ENCODE assay signal across 10 cellular contexts in the genomic region with DNA sequence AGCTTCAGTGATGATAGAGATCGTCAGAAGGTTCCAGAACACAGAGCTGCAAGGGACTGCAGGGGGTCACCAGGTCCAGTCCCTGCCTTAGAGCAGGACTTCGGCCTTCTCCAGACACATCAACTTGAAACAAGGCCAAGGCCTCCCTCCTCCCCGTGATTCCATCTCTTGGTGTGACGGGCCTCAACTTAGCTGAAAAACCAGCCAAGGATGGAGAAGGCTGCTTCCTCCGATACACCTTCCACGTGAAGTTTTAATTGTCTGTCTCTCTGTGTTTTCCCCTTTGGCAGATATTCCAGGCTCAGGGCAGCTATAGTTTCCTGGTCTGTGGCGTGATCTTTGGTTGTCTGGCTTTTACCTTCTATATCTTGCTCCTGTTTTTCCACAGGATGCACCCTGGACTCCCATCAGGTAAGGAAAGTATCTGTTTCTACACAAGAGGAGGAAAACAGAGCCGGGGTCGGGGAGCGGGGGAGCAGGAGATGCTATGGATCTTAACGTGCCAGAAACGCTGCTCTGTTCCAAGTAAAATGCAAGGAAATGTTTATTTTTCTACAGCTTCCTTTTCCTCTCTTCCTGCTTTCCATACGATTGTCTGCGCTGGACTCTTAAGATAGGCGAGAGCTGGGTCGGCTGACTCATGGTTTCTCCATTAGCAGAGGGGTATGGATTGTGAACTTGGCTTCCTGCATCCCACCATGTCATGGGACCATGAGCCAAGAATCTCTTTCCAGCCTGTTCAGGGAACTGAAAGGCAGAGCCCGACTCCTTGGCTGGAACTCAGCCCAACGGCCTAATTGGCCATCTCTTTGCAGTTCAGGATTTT. TPM values are rescaled to one million over a fixed set of nuclear protein-coding genes. Genes with fewer than 3 reads are reported as not detected.
A peak's percentile ranks its signal among the peaks of the same experiment; 100 is the strongest.
DNase-seq lines count a peak whose midpoint lies in the region; ATAC-seq and TF ChIP-seq lines count a peak whose summit lies in the region.
"Had no signal": no experiment of that assay in that cellular context is flagged by ENCODE, and none has a peak within 500 bp of the region (broad histone marks: within the 10 kb centered on the region; RNA-seq: fewer than 3 reads in every experiment).

No MANE protein-coding gene starts in this region.

- ATAC-seq in mucosa of descending colon (peak; percentile 70), HG03139 (IDR thresholded peaks at IDR 0.05; ENCODE audit: unreplicated experiment) (no peak)

- H3K4me3 ChIP-seq in esophagus (ENCODE audit: low read depth in 1 of 2, low read length in 2 of 2) (no peak overlapping the region), mucosa of descending colon (no peak overlapping the region)
- H3K4me3 ChIP-seq: BLaER1 had no signal

- H3K9me3 ChIP-seq in esophagus (ENCODE audit: control insufficient read depth in 2 of 2, insufficient read depth in 1 of 2, low read depth in 1 of 2, low read length in 1 of 2): no peaks in the 10 kb centered on the region
- H3K9me3 ChIP-seq in mucosa of descending colon: no peaks in the 10 kb centered on the region
- H3K9me3 ChIP-seq: BLaER1 had no signal

- no peak for TF ChIP-seq CTCF in mucosa of descending colon (IDR thresholded peaks at IDR 0.05)

- 29 to 47% methylated on average over 18 of the region's 18 CpGs for WGBS in esophagus, 2 donors

- H3K36me3 ChIP-seq in esophagus (ENCODE audit: control insufficient read depth in 2 of 2, insufficient read depth in 2 of 2, low read length in 1 of 2) (peaks cover 0 to 1% of the 10 kb centered on the region in 2 donors), mucosa of descending colon (ENCODE audit: low read depth) (no peaks in the 10 kb centered on the region)

- H3K4me1 ChIP-seq in esophagus (ENCODE audit: control insufficient read depth in 2 of 2, insufficient read depth in 2 of 2, low read length in 1 of 2): peaks cover 4 to 7% of the 10 kb centered on the region in 2 donors
- H3K4me1 ChIP-seq in mucosa of descending colon (ENCODE audit: low read depth): no peaks in the 10 kb centered on the region

- peak overlapping the region; percentile 80 to 88 for H3K27ac ChIP-seq in esophagus (ENCODE audit: low read depth in 2 of 2, low read length in 1 of 2)
- H3K27ac ChIP-seq: BLaER1 had no signal

- no peaks in the 10 kb centered on the region for H3K27me3 ChIP-seq in esophagus (ENCODE audit: control insufficient read depth in 1 of 2, insufficient read depth in 2 of 2, low read length in 2 of 2)
- H3K27me3 ChIP-seq: BLaER1 had no signal

- intact Hi-C loops in mucosa of descending colon (cut with DNase I, micrococcal nuclease): no loop called here

- peak; percentile 34 for DNase-seq in activated effector memory CD4-positive, alpha-beta T cell treated with anti-CD3 and anti-CD28 coated beads, Interleukin-2, amount 50 U/mL, for 16 hours
- DNase-seq in activated effector memory CD4-positive, alpha-beta T cell treated with Interleukin-2 at 50 U/mL for 16 hours: no peak
- DNase-seq in mucosa of descending colon (peak in 1 of 3 donors; percentile 37), ureter (ENCODE audit: low spot score) (peak; percentile 61)
- no peak for DNase-seq in activated CD4-positive, alpha-beta T cell treated with anti-CD3 and anti-CD28 coated beads for 4 hours
- no peak for DNase-seq in activated naive CD4-positive, alpha-beta T cell (lab: John Stamatoyannopoulos, UW)
- DNase-seq: NCI-H1694 treated with DMSO at 0.1 percent for 48 hours had no signal

RNA-seq across cellular contexts. Expression of a gene that starts 32.8 kb away (rescaled TPM):
- 1 to 10 TPM; 4.0 to 4.2 TPM for polyA plus RNA-seq in esophagus
- total RNA-seq in mucosa of descending colon (10 to 100 TPM; 43.1 to 60.6 (median 47.6) TPM), ureter (88.7 TPM)

Comparison
In these comparisons a context has a peak if more than half of its experiments do, and no peak if none do; other contexts are left out.
1. DNase-seq: peak in activated effector memory CD4-positive, alpha-beta T cell treated with anti-CD3 and anti-CD28 coated beads, Interleukin-2, amount 50 U/mL, for 16 hours (single experiment) and ureter (single experiment); none in activated effector memory CD4-positive, alpha-beta T cell treated with Interleukin-2 at 50 U/mL for 16 hours (single experiment), activated CD4-positive, alpha-beta T cell treated with anti-CD3 and anti-CD28 coated beads for 4 hours (0 of 2) and activated naive CD4-positive, alpha-beta T cell (0 of 4).